Comparison of ENCODE assay signal across 10 cellular contexts in genomic region chr17:40325156-40326013, GRCh38. TPM values are rescaled to one million over a fixed set of nuclear protein-coding genes. Genes with fewer than 3 reads are reported as not detected.
DNase-seq lines count a peak whose midpoint lies in the region; ATAC-seq, FAIRE-seq and TF ChIP-seq lines count a peak whose summit lies in the region.
"Had no signal": no experiment of that assay in that cellular context is flagged by ENCODE, and none has a peak within 500 bp of the region (broad histone marks: within the 10 kb centered on the region; RNA-seq: fewer than 3 reads in every experiment).

No MANE protein-coding gene starts in this region.

- no peak overlapping the region for H4K5ac ChIP-seq in H9 (ENCODE audit: insufficient read length, low read depth, low read length)

- H3K4me1 Mint-ChIP-seq in H9: peaks cover 28 to 39% of the 10 kb centered on the region in 2 experiments

- no peak overlapping the region for H2BK20ac ChIP-seq in H9 (ENCODE audit: low read depth, low read length, poor library complexity, severe bottlenecking)

- TF ChIP-seq CTCF in gastroesophageal sphincter (IDR thresholded peaks at IDR 0.05): no peak
- no peak for TF ChIP-seq CTCF in H9 (conservative IDR thresholded peaks at IDR 0.05)

- ATAC-seq in gastroesophageal sphincter: no peak
- ATAC-seq in stimulated activated naive CD8-positive, alpha-beta T cell treated with anti-CD3 and anti-CD28 coated beads, Interleukin-15, Interleukin-2, amounts not matched to agents 100 U/mL and 50 U/mL, for 24 hours: no peak

- H3K4me1 ChIP-seq in gastroesophageal sphincter (peaks cover 11 to 100% (median 97%) of the 10 kb centered on the region in 3 donors), H9 (ENCODE audit: insufficient read depth, low read length) (no peaks in the 10 kb centered on the region; the same call in 1 of the 2 replicates)

- DNase-seq in T-helper 1 cell: peak in 3 of 5 donors; percentile 39 to 60 (median 41)
- DNase-seq in stimulated activated naive CD8-positive, alpha-beta T cell treated with anti-CD3 and anti-CD28 coated beads, Interleukin-15, Interleukin-2, amounts not matched to agents 100 U/mL and 50 U/mL, for 24 hours: peak; percentile 48
- DNase-seq in HTR-8/SVneo (ENCODE audit: insufficient read length, low spot score): no peak
- no peak for DNase-seq in NCI-H146 treated with DMSO at 0.1 percent for 48 hours (lab: John Stamatoyannopoulos, UW; ENCODE audit: unreplicated experiment)
- DNase-seq in SKM-1 (lab: John Stamatoyannopoulos, UW; ENCODE audit: unreplicated experiment): no peak
- DNase-seq in H9: no peak
- DNase-seq: erythroblast, NCI-H2029 had no signal

- H3K14ac ChIP-seq in H9 (ENCODE audit: insufficient read depth, low read length): no peak overlapping the region

- no peak for FAIRE-seq in HTR-8/SVneo (lab: Jason Lieb, UNC)

- no peak overlapping the region for H2BK5ac ChIP-seq in H9 (ENCODE audit: insufficient read length, low read length)

- no peak overlapping the region for H3K27ac Mint-ChIP-seq in H9

- no peak overlapping the region for H4K91ac ChIP-seq in H9 (ENCODE audit: insufficient read length, low read depth, low read length)

- H3K36me3 ChIP-seq in gastroesophageal sphincter: no peaks in the 10 kb centered on the region

- H3K27ac ChIP-seq in gastroesophageal sphincter (peak overlapping the region in 3 of 4 donors; percentile 91 to 97 (median 91)), H9 (ENCODE audit: insufficient read length, low read depth, low read length) (no peak overlapping the region)

- no peak overlapping the region for H3T11ph ChIP-seq in H9 (ENCODE audit: low read length)

- H4K8ac ChIP-seq in H9 (replicated peaks; ENCODE audit: insufficient read length, low read depth, low read length): no peak overlapping the region

- no peak overlapping the region for H3K4ac ChIP-seq in H9 (ENCODE audit: low read depth, low read length)

- no peak overlapping the region for H3K23ac ChIP-seq in H9 (ENCODE audit: insufficient read length, low read depth, low read length)

- H2BK12ac ChIP-seq in H9 (ENCODE audit: insufficient read length, low read depth, low read length): no peak overlapping the region

- no peak for TF ChIP-seq EP300 in gastroesophageal sphincter (IDR thresholded peaks at IDR 0.05)

- peaks cover 18% of the 10 kb centered on the region for H3K27me3 Mint-ChIP-seq in H9 (ENCODE audit: low read depth)

- H3K79me2 ChIP-seq in H9 (ENCODE audit: insufficient read depth, low read length): peaks cover 3% of the 10 kb centered on the region; the same call in 1 of the 2 replicates

- H3K18ac ChIP-seq in H9 (ENCODE audit: insufficient read length, low read depth, low read length): no peak overlapping the region

- no peak overlapping the region for H2AK5ac ChIP-seq in H9 (ENCODE audit: insufficient read length, low read length)

- H3K4me3 Mint-ChIP-seq in H9: no peak overlapping the region

- no peak overlapping the region for H3K9ac ChIP-seq in H9 (ENCODE audit: extremely low read depth, insufficient read length, low read length)

- TF ChIP-seq POLR2A in GM18526 (IDR thresholded peaks at IDR 0.05; ENCODE audit: extremely low read depth, insufficient read length): peak; percentile 34
- no peak for TF ChIP-seq POLR2A in gastroesophageal sphincter (IDR thresholded peaks at IDR 0.05)

- H3K56ac ChIP-seq in H9 (ENCODE audit: insufficient read length, low read depth, low read length): no peak overlapping the region

- no peaks in the 10 kb centered on the region for H3K79me1 ChIP-seq in H9 (ENCODE audit: insufficient read depth, low read depth, low read length, poor library complexity, severe bottlenecking)

- H2BK15ac ChIP-seq in H9 (ENCODE audit: low read depth, low read length): no peak overlapping the region

- H3K23me2 ChIP-seq in H9 (ENCODE audit: insufficient read length, low read depth, low read length, poor library complexity, severe bottlenecking): no peaks in the 10 kb centered on the region

- no peak overlapping the region for H2AFZ ChIP-seq in H9 (ENCODE audit: low read length)

- 53 to 70% methylated on average over 3 to 7 of the region's 13 CpGs for WGBS in gastroesophageal sphincter (ENCODE audit: low coverage in 1 of 2), 2 donors
- WGBS in H9 (ENCODE audit: extremely low coverage, insufficient read length, low lambda C conversion rate): no CpG with 5 or more reads among the region's 13 CpGs

- H3K9me3 Mint-ChIP-seq in H9: no peaks in the 10 kb centered on the region

- H3K27me3 ChIP-seq in gastroesophageal sphincter (no peaks in the 10 kb centered on the region), H9 (ENCODE audit: insufficient read depth, low read length) (no peaks in the 10 kb centered on the region)

- no peaks in the 10 kb centered on the region; a peak in 1 of 7 replicates for H3K36me3 Mint-ChIP-seq in H9 (ENCODE audit: insufficient read depth in 1 of 3, low read depth in 3 of 3)

- H3K4me3 ChIP-seq in gastroesophageal sphincter: no peak overlapping the region

- H3K4me2 ChIP-seq in H9 (ENCODE audit: insufficient read depth, insufficient read length, low read length): no peak overlapping the region

- H2BK120ac ChIP-seq in H9 (ENCODE audit: low read depth, low read length, poor library complexity, severe bottlenecking): no peak overlapping the region

- H3K9me3 ChIP-seq in gastroesophageal sphincter (no peaks in the 10 kb centered on the region), H9 (ENCODE audit: control insufficient read depth, low read depth, low read length) (no peaks in the 10 kb centered on the region)

- no peaks in the 10 kb centered on the region for H4K20me1 ChIP-seq in H9 (ENCODE audit: control insufficient read depth, insufficient read depth, insufficient read length)

RNA-seq across cellular contexts. Expression of gene RARA, which starts 16.4 kb away (rescaled TPM):
- total RNA-seq in gastroesophageal sphincter (10 to 100 TPM; 18.5 to 41.8 (median 28.5) TPM), H9 (2021) (16.7 and 17.6 TPM in 2 replicates)

RNA-seq across cellular contexts. Expression of gene CDC6, which starts 37.7 kb away (rescaled TPM):
- total RNA-seq in gastroesophageal sphincter (1 to 10 TPM in 2 of 4 donors, under 1 TPM in 1, not detected in 1; 0.54 to 2.2 (median 1.2) TPM), H9 (2021) (131 and 141 TPM in 2 replicates)

RNA-seq across cellular contexts. Expression of gene GJD3, which starts 39.2 kb away (rescaled TPM):
- total RNA-seq in gastroesophageal sphincter (1 to 10 TPM in 1 of 4 donors, not detected in 3; 2.5 TPM), H9 (2021) (not detected in 2 replicates)

Comparison
In these comparisons a context has a peak if more than half of its experiments do, and no peak if none do; other contexts are left out.
1. DNase-seq: peak in T-helper 1 cell (3 of 5) and stimulated activated naive CD8-positive, alpha-beta T cell treated with anti-CD3 and anti-CD28 coated beads, Interleukin-15, Interleukin-2, amounts not matched to agents 100 U/mL and 50 U/mL, for 24 hours (single experiment); none in HTR-8/SVneo (single experiment), NCI-H146 treated with DMSO at 0.1 percent for 48 hours (single experiment), SKM-1 (single experiment) and H9 (single experiment).
2. RNA of gene CDC6, which starts 37.7 kb away (total RNA-seq): 131 to 141 TPM in H9; 0.54 to 2.2 TPM in gastroesophageal sphincter; every median in the first group is over 10 times any median in the second.